Comparison of ENCODE assay signal across 9 cellular contexts in genomic region chr13:50636007-50636704, GRCh38.
A peak's percentile ranks its signal among the peaks of the same experiment; 100 is the strongest.
DNase-seq lines count a peak whose midpoint lies in the region; ATAC-seq lines count a peak whose summit lies in the region.
"Had no signal": no experiment of that assay in that cellular context is flagged by ENCODE, and none has a peak within 500 bp of the region (broad histone marks: within the 10 kb centered on the region; RNA-seq: fewer than 3 reads in every experiment).

No MANE protein-coding gene starts in this region.

- H3K4me1 ChIP-seq in ES-I3 (ENCODE audit: insufficient read depth, low read length) (peaks cover 3% of the 10 kb centered on the region; the same call in 1 of the 2 replicates), iPS DF 6.9 (ENCODE audit: control insufficient read depth, insufficient read depth, low read length) (peaks cover 3% of the 10 kb centered on the region; the same call in 1 of the 2 replicates), GM23248 (ENCODE audit: insufficient read depth) (peaks cover 3% of the 10 kb centered on the region)

- CTCF ChIA-PET in T-cell (lab: Charles Lee), result no interaction called here

- H3K9me3 Mint-ChIP-seq in IgD-negative memory B cell (no peaks in the 10 kb centered on the region), T-cell (no peaks in the 10 kb centered on the region)

- H3K4me3 Mint-ChIP-seq in IgD-negative memory B cell (peak overlapping the region; percentile 2 to 54 (median 22)), T-cell (no peak overlapping the region)

- H3K4me1 Mint-ChIP-seq in IgD-negative memory B cell, result peaks cover 13 to 19% (median 15%) of the 10 kb centered on the region in 3 donors
- H3K4me1 Mint-ChIP-seq in T-cell, result no peaks in the 10 kb centered on the region

- H3K36me3 Mint-ChIP-seq in IgD-negative memory B cell, result peaks cover 2% of the 10 kb centered on the region
- no peaks in the 10 kb centered on the region for H3K36me3 Mint-ChIP-seq in T-cell

- H3K27me3 ChIP-seq in iPS DF 6.9 (ENCODE audit: control insufficient read depth, insufficient read depth, low read length), result no peaks in the 10 kb centered on the region
- H3K27me3 ChIP-seq in GM23248 (replicated peaks; ENCODE audit: insufficient read depth), result no peaks in the 10 kb centered on the region

- H3K9me2 ChIP-seq in GM23248 (ENCODE audit: insufficient read depth), result no peaks in the 10 kb centered on the region

- H3K9ac ChIP-seq in ES-I3 (ENCODE audit: low read depth, low read length) (peak overlapping the region; percentile 3; the same call in 1 of the 2 replicates), GM23248 (no peak overlapping the region)

- in situ Hi-C loops in GM23248 (cut with MboI), result no loop called here

- no peaks in the 10 kb centered on the region for H4K20me1 ChIP-seq in GM23248 (ENCODE audit: insufficient read depth)

- H3K27ac Mint-ChIP-seq in IgD-negative memory B cell (peak overlapping the region; percentile 91 to 95 (median 93)), T-cell (no peak overlapping the region)

- H3K36me3 ChIP-seq in ES-I3 (ENCODE audit: insufficient read depth, low read length) (no peaks in the 10 kb centered on the region), iPS DF 6.9 (ENCODE audit: control insufficient read depth, insufficient read depth, low read length) (no peaks in the 10 kb centered on the region), GM23248 (ENCODE audit: low read depth) (no peaks in the 10 kb centered on the region)

- H3K4me2 ChIP-seq in GM23248 (ENCODE audit: unreplicated experiment), result no peak overlapping the region

- WGBS in iPS DF 6.9 (ENCODE audit: insufficient coverage, insufficient read length), result no CpG with 5 or more reads among the region's 7 CpGs
- 90 to 93% methylated on average over 7 of the region's 7 CpGs for WGBS in GM23248 (ENCODE audit: low coverage in 1 of 2, low lambda C conversion rate in 2 of 2, missing lambda C conversion rate in 2 of 2), 2 experiments

- POLR2A ChIA-PET in T-cell (lab: Charles Lee), result no interaction called here

- H3F3A ChIP-seq in GM23248 (ENCODE audit: insufficient read depth), result peaks cover 6% of the 10 kb centered on the region; the same call in 1 of the 2 replicates

- H3K27ac ChIP-seq in iPS DF 6.9 (ENCODE audit: low read length), result no peak overlapping the region
- H3K27ac ChIP-seq in GM23248, result no peak overlapping the region
- H3K27ac ChIP-seq: SK-N-MC had no signal

- H2AFZ ChIP-seq in GM23248, result no peak overlapping the region

- no peaks in the 10 kb centered on the region for H3K79me2 ChIP-seq in GM23248 (ENCODE audit: insufficient read depth)

- peak; percentile 66 for DNase-seq in iPS DF 6.9 (ENCODE audit: low read depth, low spot score)
- DNase-seq in T-cell, result no peak
- DNase-seq in inferior parietal cortex (ENCODE audit: extremely low spot score), result no peak
- DNase-seq in cortex of kidney (lab: John Stamatoyannopoulos, UW), result no peak
- no peak for DNase-seq in GM23248

- H3K27me3 Mint-ChIP-seq in IgD-negative memory B cell (no peaks in the 10 kb centered on the region), T-cell (no peaks in the 10 kb centered on the region)

- H3K9me3 ChIP-seq in ES-I3 (ENCODE audit: control insufficient read depth, insufficient read depth, low read length), result no peaks in the 10 kb centered on the region
- H3K9me3 ChIP-seq in iPS DF 6.9 (ENCODE audit: control insufficient read depth, insufficient read depth, low read length), result no peaks in the 10 kb centered on the region
- H3K9me3 ChIP-seq in GM23248 (ENCODE audit: low read depth), result no peaks in the 10 kb centered on the region

- ATAC-seq in GM21423 (IDR thresholded peaks at IDR 0.05; ENCODE audit: unreplicated experiment) (peak; percentile 69), T-cell (replicated peaks in 1 of 4) (no peak)

- H3K4me3 ChIP-seq in iPS DF 6.9 (ENCODE audit: low read length) (no peak overlapping the region), GM23248 (no peak overlapping the region)
- H3K4me3 ChIP-seq: SK-N-MC had no signal

Comparison
In these comparisons a context has a peak if more than half of its experiments do, and no peak if none do; other contexts are left out.
1. H3K27ac Mint-ChIP-seq: peak in IgD-negative memory B cell (3 of 3); none in T-cell (0 of 2).
2. H3K4me3 Mint-ChIP-seq: peak in IgD-negative memory B cell (4 of 4); none in T-cell (0 of 3).